ENCODE assay signal across 1 cellular context in genomic region chr16:57764341-57765159, GRCh38.
TF ChIP-seq lines count a peak whose summit lies in the region.

No MANE protein-coding gene starts in this region.

TF ChIP-seq in HepG2, 621 proteins besides CTCF, POLR2A, EP300 and RAD21:
- TF ChIP-seq FOSL2 (CRISPR knock-in tag; IDR thresholded peaks at IDR 0.05), result peak; percentile 69
- 0 out of 2 replicates have a peak, but pooled peaks have one; percentile 13 for TF ChIP-seq ZFX (CRISPR knock-in tag; IDR thresholded peaks at IDR 0.05; ENCODE audit: low read depth)
- TF ChIP-seq, protein P1, sequence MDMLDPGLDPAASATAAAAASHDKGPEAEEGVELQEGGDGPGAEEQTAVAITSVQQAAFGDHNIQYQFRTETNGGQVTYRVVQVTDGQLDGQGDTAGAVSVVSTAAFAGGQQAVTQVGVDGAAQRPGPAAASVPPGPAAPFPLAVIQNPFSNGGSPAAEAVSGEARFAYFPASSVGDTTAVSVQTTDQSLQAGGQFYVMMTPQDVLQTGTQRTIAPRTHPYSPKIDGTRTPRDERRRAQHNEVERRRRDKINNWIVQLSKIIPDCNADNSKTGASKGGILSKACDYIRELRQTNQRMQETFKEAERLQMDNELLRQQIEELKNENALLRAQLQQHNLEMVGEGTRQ (IDR thresholded peaks at IDR 0.05; ENCODE audit: low read depth, low read length), result no peak
- TF ChIP-seq, protein P1 (CRISPR knock-in tag; IDR thresholded peaks at IDR 0.05; ENCODE audit: borderline replicate concordance), result no peak
- TF ChIP-seq PCBP1 (IDR thresholded peaks at IDR 0.05; ENCODE audit: borderline replicate concordance, low read depth, low read length), result 0 out of 2 replicates have a peak, but pooled peaks have one; percentile 32
- TF ChIP-seq, protein P2, sequence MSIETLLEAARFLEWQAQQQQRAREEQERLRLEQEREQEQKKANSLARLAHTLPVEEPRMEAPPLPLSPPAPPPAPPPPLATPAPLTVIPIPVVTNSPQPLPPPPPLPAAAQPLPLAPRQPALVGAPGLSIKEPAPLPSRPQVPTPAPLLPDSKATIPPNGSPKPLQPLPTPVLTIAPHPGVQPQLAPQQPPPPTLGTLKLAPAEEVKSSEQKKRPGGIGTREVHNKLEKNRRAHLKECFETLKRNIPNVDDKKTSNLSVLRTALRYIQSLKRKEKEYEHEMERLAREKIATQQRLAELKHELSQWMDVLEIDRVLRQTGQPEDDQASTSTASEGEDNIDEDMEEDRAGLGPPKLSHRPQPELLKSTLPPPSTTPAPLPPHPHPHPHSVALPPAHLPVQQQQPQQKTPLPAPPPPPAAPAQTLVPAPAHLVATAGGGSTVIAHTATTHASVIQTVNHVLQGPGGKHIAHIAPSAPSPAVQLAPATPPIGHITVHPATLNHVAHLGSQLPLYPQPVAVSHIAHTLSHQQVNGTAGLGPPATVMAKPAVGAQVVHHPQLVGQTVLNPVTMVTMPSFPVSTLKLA (IDR thresholded peaks at IDR 0.05), result 0 out of 2 replicates have a peak, but pooled peaks have one; percentile 10
- no peak for TF ChIP-seq ARID3A (IDR thresholded peaks at IDR 0.05; ENCODE audit: low read depth, low read length)
- TF ChIP-seq MYC (CRISPR knock-in tag; IDR thresholded peaks at IDR 0.05; ENCODE audit: borderline replicate concordance), result no peak
- TF ChIP-seq SP1 (IDR thresholded peaks at IDR 0.05), result no peak
- TF ChIP-seq SP1 (CRISPR knock-in tag; IDR thresholded peaks at IDR 0.05), result 0 out of 2 replicates have a peak, but pooled peaks have one; percentile 15
